8 cellular contexts compared by ENCODE assay signal in genomic region chr16:58198022-58198683, GRCh38. TPM values are rescaled to one million over a fixed set of nuclear protein-coding genes. Genes with fewer than 3 reads are reported as not detected.
DNase-seq lines count a peak whose midpoint lies in the region; ATAC-seq and TF ChIP-seq lines count a peak whose summit lies in the region.

Gene CSNK2A2 (minus strand): TSS chr16:58198106. CDS start chr16:58197736, 370 bp downstream.

- H3K27me3 ChIP-seq in right lobe of liver = no peaks in the 10 kb centered on the region

- TF ChIP-seq CTCF in AG04449 (IDR thresholded peaks at IDR 0.05; ENCODE audit: insufficient read depth, low read length, missing control alignments) (peak; percentile 48), right lobe of liver (IDR thresholded peaks at IDR 0.05) (peak in 2 of 4 donors; percentile 46 to 80)

- H3K27ac ChIP-seq in right lobe of liver = peak within 1 kb of the TSS in 1 of 3 donors; percentile 29

- 25% methylated on average over 5 of the region's 52 CpGs for WGBS in right lobe of liver (ENCODE audit: insufficient coverage, low coverage, low lambda C conversion rate, missing lambda C conversion rate)

- H3K9me3 ChIP-seq in right lobe of liver = no peaks in the 10 kb centered on the region

- POLR2A ChIA-PET in AG04449 (lab: Yijun Ruan, JAX) = no interaction called here

- intact Hi-C loops in right lobe of liver (cut with DNase I) = no loop called here

- peaks cover 0 to 4% (median 0%) of the 10 kb centered on the region in 4 donors for H3K4me1 ChIP-seq in right lobe of liver

- H3K36me3 ChIP-seq in right lobe of liver = peaks cover 0 to 30% (median under 1%) of the 10 kb centered on the region in 4 donors

- ATAC-seq in GM18867 (IDR thresholded peaks at IDR 0.05; ENCODE audit: unreplicated experiment) (peak; percentile 92), HG03103 (IDR thresholded peaks at IDR 0.05; ENCODE audit: low read depth, unreplicated experiment) (peak; percentile 90), right lobe of liver (peak; percentile 95 to 99 (median 98))

- CTCF ChIA-PET in AG04449 (lab: Yijun Ruan, JAX) = interaction anchor here (0.7 to 1.7 kb wide), 3 partner anchors 9 to 25 kb away, joined by 3 to 8 read pairs (median 3); no protein-coding TSS in a partner anchor

- DNase-seq in AG04449 (ENCODE audit: low read depth, low spot score) (no peak), NCI-H510A (lab: John Stamatoyannopoulos, UW) (peak; percentile 58), dermis microvascular lymphatic vessel endothelial cell (ENCODE audit: low read depth in 2 of 2) (peak; percentile 18 to 76), right lobe of liver (peak; percentile 75 to 78 (median 76))
- DNase-seq in activated CD4-positive, alpha-beta T cell treated with anti-CD3 and anti-CD28 coated beads, Interleukin-2, amount 50 U/mL, for 48 hours = peak; percentile 67 to 77
- peak; percentile 60 to 79 for DNase-seq in stimulated activated CD4-positive, alpha-beta T cell treated with anti-CD3 and anti-CD28 coated beads, Interleukin-4, amount 100 ng/mL, for 4 hours

- peak within 1 kb of the TSS; percentile 76 for H3K4me3 ChIP-seq in AG04449 (ENCODE audit: low read depth, low read length)
- H3K4me3 ChIP-seq in right lobe of liver = peak within 1 kb of the TSS; percentile 62 to 68 (median 67)

- TF ChIP-seq POLR2A in right lobe of liver (IDR thresholded peaks at IDR 0.05) = no peak

RNA-seq across cellular contexts. Expression of gene CSNK2A2, which starts in this region (rescaled TPM):
- total RNA-seq in dermis microvascular lymphatic vessel endothelial cell (27.2 and 33.8 TPM in 2 replicates), right lobe of liver (10 to 100 TPM; 24.4 to 29.5 (median 26.8) TPM)
